In the genomic region with DNA sequence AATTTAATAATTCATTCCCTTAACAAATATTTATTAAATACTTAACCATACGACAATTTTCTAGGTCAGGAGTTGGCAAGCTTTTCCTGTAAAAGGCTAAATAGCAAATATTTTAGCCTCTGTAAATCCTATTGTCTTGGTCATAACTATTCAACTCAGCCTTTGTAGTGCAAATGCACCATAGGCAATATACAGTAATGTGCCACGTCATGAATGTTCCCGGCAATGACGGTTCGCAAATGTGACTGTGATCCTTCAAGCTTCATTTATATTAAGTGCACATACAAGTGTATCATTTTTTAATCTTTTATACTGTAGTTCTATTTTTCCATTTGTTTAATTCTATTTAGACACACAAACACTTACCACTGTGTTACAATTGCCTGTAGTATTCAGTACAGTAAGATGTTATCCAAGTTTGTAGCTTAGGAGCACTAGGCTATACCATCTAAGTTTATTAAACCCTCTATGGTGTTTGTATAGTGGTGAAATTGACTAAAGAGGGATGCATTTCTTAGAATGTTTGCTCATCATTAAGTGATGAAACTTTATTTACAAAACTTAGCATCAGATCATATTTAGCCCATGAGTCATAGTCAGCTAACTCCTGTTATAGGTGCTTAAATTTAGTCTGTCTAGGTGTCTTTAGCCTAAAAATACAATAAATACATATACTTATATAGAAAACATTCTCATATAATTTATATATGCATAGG, we compare ENCODE assay signal across 22 cellular contexts.
A peak's percentile ranks its signal among the peaks of the same experiment; 100 is the strongest.
DNase-seq lines count a peak whose midpoint lies in the region; ATAC-seq, FAIRE-seq and TF ChIP-seq lines count a peak whose summit lies in the region.
"Had no signal": no experiment of that assay in that cellular context is flagged by ENCODE, and none has a peak within 500 bp of the region (broad histone marks: within the 10 kb centered on the region; RNA-seq: fewer than 3 reads in every experiment).

No MANE protein-coding gene starts in this region.

- no peaks in the 10 kb centered on the region for H4K20me1 ChIP-seq in HepG2 (ENCODE audit: insufficient read depth, low read length)

- H3K4me1 ChIP-seq in HepG2 (ENCODE audit: insufficient read depth, low read length), result no peaks in the 10 kb centered on the region
- no peaks in the 10 kb centered on the region for H3K4me1 ChIP-seq in right lobe of liver
- H3K4me1 ChIP-seq in RWPE2 (ENCODE audit: insufficient read depth, poor library complexity, severe bottlenecking), result peaks cover 20% of the 10 kb centered on the region
- no peaks in the 10 kb centered on the region for H3K4me1 ChIP-seq in gastrocnemius medialis
- H3K4me1 ChIP-seq: BE2C, SJCRH30 had no signal

- H3K36me3 ChIP-seq in HepG2 (replicated peaks in 1 of 2; ENCODE audit: control insufficient read depth in 1 of 2, insufficient read depth in 2 of 2, low read length in 2 of 2) (no peaks in the 10 kb centered on the region), right lobe of liver (no peaks in the 10 kb centered on the region), RWPE2 (ENCODE audit: low read depth) (no peaks in the 10 kb centered on the region), gastrocnemius medialis (no peaks in the 10 kb centered on the region)
- H3K36me3 ChIP-seq: BE2C, SJCRH30 had no signal

- intact Hi-C loops in HepG2 (cut with micrococcal nuclease; ENCODE audit: unreplicated experiment) (no loop called here), right lobe of liver (cut with DNase I) (no loop called here), gastrocnemius medialis (cut with DNase I; ENCODE audit: low total_unique reads) (no loop called here)

- no peaks in the 10 kb centered on the region for H3K4me1 Mint-ChIP-seq in activated T-cell treated with anti-CD3 and anti-CD28 coated beads, Interleukin-2, amount 50 U/mL, for 4 hours (ENCODE audit: low read depth)
- H3K4me1 Mint-ChIP-seq: GM23338, IgD-negative memory B cell, T-cell had no signal

- H3K27ac ChIP-seq in HepG2 (ENCODE audit: extremely low read length, insufficient read depth, low read length), result no peak overlapping the region
- no peak overlapping the region for H3K27ac ChIP-seq in right lobe of liver
- peak overlapping the region; percentile 8 for H3K27ac ChIP-seq in RWPE2 (ENCODE audit: poor library complexity, severe bottlenecking)
- H3K27ac ChIP-seq in gastrocnemius medialis, result no peak overlapping the region
- H3K27ac ChIP-seq: SJCRH30 had no signal

- no peaks in the 10 kb centered on the region for H3K27me3 ChIP-seq in HepG2 (ENCODE audit: control insufficient read depth in 1 of 2, insufficient read depth in 2 of 2, low read length in 2 of 2)
- no peaks in the 10 kb centered on the region for H3K27me3 ChIP-seq in right lobe of liver
- no peaks in the 10 kb centered on the region for H3K27me3 ChIP-seq in RWPE2 (ENCODE audit: insufficient read depth, poor library complexity, severe bottlenecking)
- no peaks in the 10 kb centered on the region for H3K27me3 ChIP-seq in gastrocnemius medialis
- H3K27me3 ChIP-seq: BE2C, SJCRH30 had no signal

- ATAC-seq in HepG2 (no peak), right lobe of liver (no peak), RWPE2 (ENCODE audit: low read depth) (peak; percentile 91), GM21737 (IDR thresholded peaks at IDR 0.05; ENCODE audit: unreplicated experiment) (no peak), gastrocnemius medialis (no peak)
- ATAC-seq in activated T-cell treated with anti-CD3 and anti-CD28 coated beads, Interleukin-2, amount 50 U/mL, for 4 hours, result no peak
- ATAC-seq: GM12878, GM23338, T-cell had no signal

- POLR2A ChIA-PET in HepG2 (lab: Yijun Ruan, JAX), result no interaction called here

- TF ChIP-seq POLR2A in HepG2 (IDR thresholded peaks at IDR 0.05; ENCODE audit: insufficient read depth in 1 of 2, low read depth in 2 of 2, low read length in 2 of 2), result no peak
- no peak for TF ChIP-seq POLR2A in right lobe of liver (IDR thresholded peaks at IDR 0.05)
- TF ChIP-seq POLR2A in gastrocnemius medialis (IDR thresholded peaks at IDR 0.05), result no peak

- no peak for DNase-seq in HepG2 (ENCODE audit: low spot score)
- DNase-seq in right lobe of liver, result no peak
- DNase-seq in RWPE2 (ENCODE audit: low spot score), result no peak
- peak; percentile 3 for DNase-seq in fibroblast of villous mesenchyme (ENCODE audit: low read depth)
- no peak for DNase-seq in activated T-cell treated with anti-CD3 and anti-CD28 coated beads, Interleukin-2, amount 50 U/mL, for 4 hours
- DNase-seq in gastrocnemius medialis, result no peak
- DNase-seq: BE2C, DND-41, HCEC 1CT, NCI-H1694, NCI-H2081, NCI-H2171, NCI-H446, NCI-H526, OCI-M1, SJCRH30, T-cell had no signal

- TF ChIP-seq EP300 in HepG2 (IDR thresholded peaks at IDR 0.05; ENCODE audit: low read depth in 2 of 2, low read length in 2 of 2), result no peak
- TF ChIP-seq EP300 in HepG2 (CRISPR knock-in tag; IDR thresholded peaks at IDR 0.05; ENCODE audit: borderline replicate concordance), result no peak

- 45% methylated on average over 5 of the region's 5 CpGs for WGBS in HepG2 (ENCODE audit: low lambda C conversion rate)
- 88% methylated on average over 5 of the region's 5 CpGs for WGBS in right lobe of liver (ENCODE audit: insufficient coverage, low coverage, low lambda C conversion rate, missing lambda C conversion rate)

- no peak for FAIRE-seq in HepG2 (lab: Jason Lieb, UNC)
- FAIRE-seq: GM12878, HTR-8/SVneo had no signal

- no peak overlapping the region for H3K4me3 ChIP-seq in HepG2 (replicated peaks in 1 of 3; ENCODE audit: insufficient read depth in 1 of 3, low read depth in 2 of 3, low read length in 3 of 3)
- no peak overlapping the region for H3K4me3 ChIP-seq in right lobe of liver
- no peak overlapping the region for H3K4me3 ChIP-seq in RWPE2 (ENCODE audit: severe bottlenecking)
- H3K4me3 ChIP-seq in fibroblast of villous mesenchyme (ENCODE audit: low read depth, low read length), result no peak overlapping the region
- no peak overlapping the region for H3K4me3 ChIP-seq in gastrocnemius medialis
- H3K4me3 ChIP-seq: GM12878, GM23338, SJCRH30 had no signal

- no peak overlapping the region for H2AFZ ChIP-seq in HepG2 (ENCODE audit: low read length)
- H2AFZ ChIP-seq: GM23338 had no signal

- no TSS peak for BruUV-seq in HepG2 (replicated peaks; lab: Mats Ljungman, UMichigan)

- H3K9me3 ChIP-seq in HepG2 (ENCODE audit: low read length) (peaks cover 28% of the 10 kb centered on the region), right lobe of liver (no peaks in the 10 kb centered on the region), RWPE2 (ENCODE audit: severe bottlenecking) (no peaks in the 10 kb centered on the region), gastrocnemius medialis (no peaks in the 10 kb centered on the region)
- H3K9me3 ChIP-seq: BE2C, SJCRH30 had no signal

- H3K9ac ChIP-seq in HepG2 (ENCODE audit: insufficient read depth, low read depth, low read length), result no peak overlapping the region

- CTCF ChIA-PET in HepG2 (lab: Yijun Ruan, JAX; ENCODE audit: low intra/inter-chr PET ratio, low total read pairs), result no interaction called here

- H3K27me3 Mint-ChIP-seq in activated T-cell treated with anti-CD3 and anti-CD28 coated beads, Interleukin-2, amount 50 U/mL, for 4 hours (ENCODE audit: low read depth), result no peaks in the 10 kb centered on the region
- H3K27me3 Mint-ChIP-seq: IgD-negative memory B cell, T-cell had no signal

- no peak overlapping the region for H3K4me3 Mint-ChIP-seq in activated T-cell treated with anti-CD3 and anti-CD28 coated beads, Interleukin-2, amount 50 U/mL, for 4 hours
- H3K4me3 Mint-ChIP-seq: GM23338, IgD-negative memory B cell, T-cell had no signal

- peaks cover 15% of the 10 kb centered on the region for H3K9me3 Mint-ChIP-seq in activated T-cell treated with anti-CD3 and anti-CD28 coated beads, Interleukin-2, amount 50 U/mL, for 4 hours

- no peaks in the 10 kb centered on the region for H3K36me3 Mint-ChIP-seq in activated T-cell treated with anti-CD3 and anti-CD28 coated beads, Interleukin-2, amount 50 U/mL, for 4 hours (ENCODE audit: insufficient read depth)
- H3K36me3 Mint-ChIP-seq: T-cell had no signal

- in situ Hi-C loops in HepG2 (cut with HindIII; ENCODE audit: extremely low pct_ligation_motif_present, low pct_unique_long_range_greater_than_20kb), result no loop called here
- in situ Hi-C loops in gastrocnemius medialis (cut with MboI; ENCODE audit: low sequenced_read_pairs in 4 of 4), result no loop called here

- no peak for TF ChIP-seq RAD21 in HepG2 (CRISPR knock-in tag; IDR thresholded peaks at IDR 0.05)

- no peaks in the 10 kb centered on the region for H3K79me2 ChIP-seq in HepG2 (ENCODE audit: insufficient read depth, low read length)

- H3K4me2 ChIP-seq in HepG2 (ENCODE audit: low read depth, low read length), result no peak overlapping the region
- H3K4me2 ChIP-seq: GM23338 had no signal

- TF ChIP-seq CTCF in HepG2 (CRISPR knock-in tag; IDR thresholded peaks at IDR 0.05) (no peak), right lobe of liver (IDR thresholded peaks at IDR 0.05) (no peak), RWPE2 (IDR thresholded peaks at IDR 0.05; ENCODE audit: poor library complexity, severe bottlenecking) (no peak), fibroblast of villous mesenchyme (IDR thresholded peaks at IDR 0.05; ENCODE audit: insufficient read depth, low read depth, low read length) (no peak), gastrocnemius medialis (IDR thresholded peaks at IDR 0.05 in 4 of 5, conservative IDR thresholded peaks at IDR 0.05 in 1 of 5) (no peak)

TF ChIP-seq in HepG2, 621 proteins besides CTCF, POLR2A, EP300 and RAD21:
- TF ChIP-seq, protein P1, sequence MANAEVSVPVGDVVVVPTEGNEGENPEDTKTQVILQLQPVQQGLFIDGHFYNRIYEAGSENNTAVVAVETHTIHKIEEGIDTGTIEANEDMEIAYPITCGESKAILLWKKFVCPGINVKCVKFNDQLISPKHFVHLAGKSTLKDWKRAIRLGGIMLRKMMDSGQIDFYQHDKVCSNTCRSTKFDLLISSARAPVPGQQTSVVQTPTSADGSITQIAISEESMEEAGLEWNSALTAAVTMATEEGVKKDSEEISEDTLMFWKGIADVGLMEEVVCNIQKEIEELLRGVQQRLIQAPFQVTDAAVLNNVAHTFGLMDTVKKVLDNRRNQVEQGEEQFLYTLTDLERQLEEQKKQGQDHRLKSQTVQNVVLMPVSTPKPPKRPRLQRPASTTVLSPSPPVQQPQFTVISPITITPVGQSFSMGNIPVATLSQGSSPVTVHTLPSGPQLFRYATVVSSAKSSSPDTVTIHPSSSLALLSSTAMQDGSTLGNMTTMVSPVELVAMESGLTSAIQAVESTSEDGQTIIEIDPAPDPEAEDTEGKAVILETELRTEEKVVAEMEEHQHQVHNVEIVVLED (CRISPR knock-in tag; IDR thresholded peaks at IDR 0.05; ENCODE audit: borderline replicate concordance), result no peak
- TF ChIP-seq CREB1 (IDR thresholded peaks at IDR 0.05) (peak; percentile 51), CREB1 (CRISPR knock-in tag; IDR thresholded peaks at IDR 0.05) (no peak), NPAS2 (CRISPR knock-in tag; IDR thresholded peaks at IDR 0.05; ENCODE audit: borderline replicate concordance) (no peak), TBX3 (IDR thresholded peaks at IDR 0.05; ENCODE audit: borderline replicate concordance) (no peak)
TF ChIP-seq in HepG2: peak in this region for 1.
